In the genomic region with DNA sequence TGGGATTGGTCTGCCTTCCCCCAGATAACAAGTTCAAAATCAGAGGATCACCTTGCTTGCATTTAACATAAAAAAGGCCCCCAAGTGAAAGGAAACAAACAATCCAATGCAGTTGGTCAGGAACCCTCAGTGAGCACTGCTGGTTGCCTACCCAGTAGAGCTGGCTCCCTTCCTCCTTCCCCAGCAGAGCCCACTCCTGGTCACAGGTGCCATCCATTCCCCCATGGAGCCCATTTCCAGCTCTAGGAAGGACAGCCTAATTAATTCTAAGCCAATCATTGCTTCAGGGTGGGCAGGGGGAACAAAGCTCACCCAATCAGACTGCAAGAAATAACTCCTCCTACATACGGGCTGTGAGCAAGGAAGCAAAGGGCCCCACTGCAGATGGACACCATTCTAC, we compare ENCODE assay signal across 1 cellular context.
TF ChIP-seq lines count a peak whose summit lies in the region.

No MANE protein-coding gene starts in this region.

TF ChIP-seq in HepG2, 621 proteins besides CTCF, POLR2A, EP300 and RAD21:
- TF ChIP-seq, protein P1, sequence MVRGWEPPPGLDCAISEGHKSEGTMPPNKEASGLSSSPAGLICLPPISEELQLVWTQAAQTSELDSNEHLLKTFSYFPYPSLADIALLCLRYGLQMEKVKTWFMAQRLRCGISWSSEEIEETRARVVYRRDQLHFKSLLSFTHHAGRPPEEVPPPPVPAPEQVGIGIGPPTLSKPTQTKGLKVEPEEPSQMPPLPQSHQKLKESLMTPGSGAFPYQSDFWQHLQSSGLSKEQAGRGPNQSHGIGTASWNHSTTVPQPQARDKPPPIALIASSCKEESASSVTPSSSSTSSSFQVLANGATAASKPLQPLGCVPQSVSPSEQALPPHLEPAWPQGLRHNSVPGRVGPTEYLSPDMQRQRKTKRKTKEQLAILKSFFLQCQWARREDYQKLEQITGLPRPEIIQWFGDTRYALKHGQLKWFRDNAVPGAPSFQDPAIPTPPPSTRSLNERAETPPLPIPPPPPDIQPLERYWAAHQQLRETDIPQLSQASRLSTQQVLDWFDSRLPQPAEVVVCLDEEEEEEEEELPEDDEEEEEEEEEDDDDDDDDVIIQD (CRISPR knock-in tag; IDR thresholded peaks at IDR 0.05; ENCODE audit: low read depth): no peak
- TF ChIP-seq, protein P2, sequence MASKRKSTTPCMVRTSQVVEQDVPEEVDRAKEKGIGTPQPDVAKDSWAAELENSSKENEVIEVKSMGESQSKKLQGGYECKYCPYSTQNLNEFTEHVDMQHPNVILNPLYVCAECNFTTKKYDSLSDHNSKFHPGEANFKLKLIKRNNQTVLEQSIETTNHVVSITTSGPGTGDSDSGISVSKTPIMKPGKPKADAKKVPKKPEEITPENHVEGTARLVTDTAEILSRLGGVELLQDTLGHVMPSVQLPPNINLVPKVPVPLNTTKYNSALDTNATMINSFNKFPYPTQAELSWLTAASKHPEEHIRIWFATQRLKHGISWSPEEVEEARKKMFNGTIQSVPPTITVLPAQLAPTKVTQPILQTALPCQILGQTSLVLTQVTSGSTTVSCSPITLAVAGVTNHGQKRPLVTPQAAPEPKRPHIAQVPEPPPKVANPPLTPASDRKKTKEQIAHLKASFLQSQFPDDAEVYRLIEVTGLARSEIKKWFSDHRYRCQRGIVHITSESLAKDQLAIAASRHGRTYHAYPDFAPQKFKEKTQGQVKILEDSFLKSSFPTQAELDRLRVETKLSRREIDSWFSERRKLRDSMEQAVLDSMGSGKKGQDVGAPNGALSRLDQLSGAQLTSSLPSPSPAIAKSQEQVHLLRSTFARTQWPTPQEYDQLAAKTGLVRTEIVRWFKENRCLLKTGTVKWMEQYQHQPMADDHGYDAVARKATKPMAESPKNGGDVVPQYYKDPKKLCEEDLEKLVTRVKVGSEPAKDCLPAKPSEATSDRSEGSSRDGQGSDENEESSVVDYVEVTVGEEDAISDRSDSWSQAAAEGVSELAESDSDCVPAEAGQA (IDR thresholded peaks at IDR 0.05; ENCODE audit: low read depth): no peak
- TF ChIP-seq, protein P2 (CRISPR knock-in tag; IDR thresholded peaks at IDR 0.05; ENCODE audit: borderline replicate concordance): no peak
- TF ChIP-seq, protein P3, sequence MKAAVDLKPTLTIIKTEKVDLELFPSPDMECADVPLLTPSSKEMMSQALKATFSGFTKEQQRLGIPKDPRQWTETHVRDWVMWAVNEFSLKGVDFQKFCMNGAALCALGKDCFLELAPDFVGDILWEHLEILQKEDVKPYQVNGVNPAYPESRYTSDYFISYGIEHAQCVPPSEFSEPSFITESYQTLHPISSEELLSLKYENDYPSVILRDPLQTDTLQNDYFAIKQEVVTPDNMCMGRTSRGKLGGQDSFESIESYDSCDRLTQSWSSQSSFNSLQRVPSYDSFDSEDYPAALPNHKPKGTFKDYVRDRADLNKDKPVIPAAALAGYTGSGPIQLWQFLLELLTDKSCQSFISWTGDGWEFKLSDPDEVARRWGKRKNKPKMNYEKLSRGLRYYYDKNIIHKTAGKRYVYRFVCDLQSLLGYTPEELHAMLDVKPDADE (CRISPR knock-in tag; IDR thresholded peaks at IDR 0.05): no peak
- TF ChIP-seq SNAI1 (CRISPR knock-in tag; IDR thresholded peaks at IDR 0.05; ENCODE audit: borderline replicate concordance): no peak
- no peak for TF ChIP-seq HOXA9 (CRISPR knock-in tag; IDR thresholded peaks at IDR 0.05; ENCODE audit: borderline replicate concordance)
- TF ChIP-seq TOE1 (CRISPR knock-in tag; IDR thresholded peaks at IDR 0.05): no peak
- TF ChIP-seq, protein P4, sequence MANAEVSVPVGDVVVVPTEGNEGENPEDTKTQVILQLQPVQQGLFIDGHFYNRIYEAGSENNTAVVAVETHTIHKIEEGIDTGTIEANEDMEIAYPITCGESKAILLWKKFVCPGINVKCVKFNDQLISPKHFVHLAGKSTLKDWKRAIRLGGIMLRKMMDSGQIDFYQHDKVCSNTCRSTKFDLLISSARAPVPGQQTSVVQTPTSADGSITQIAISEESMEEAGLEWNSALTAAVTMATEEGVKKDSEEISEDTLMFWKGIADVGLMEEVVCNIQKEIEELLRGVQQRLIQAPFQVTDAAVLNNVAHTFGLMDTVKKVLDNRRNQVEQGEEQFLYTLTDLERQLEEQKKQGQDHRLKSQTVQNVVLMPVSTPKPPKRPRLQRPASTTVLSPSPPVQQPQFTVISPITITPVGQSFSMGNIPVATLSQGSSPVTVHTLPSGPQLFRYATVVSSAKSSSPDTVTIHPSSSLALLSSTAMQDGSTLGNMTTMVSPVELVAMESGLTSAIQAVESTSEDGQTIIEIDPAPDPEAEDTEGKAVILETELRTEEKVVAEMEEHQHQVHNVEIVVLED (CRISPR knock-in tag; IDR thresholded peaks at IDR 0.05; ENCODE audit: borderline replicate concordance): no peak
- TF ChIP-seq ZNF468 (CRISPR knock-in tag; IDR thresholded peaks at IDR 0.05): no peak
- no peak for TF ChIP-seq ARNT2 (CRISPR knock-in tag; IDR thresholded peaks at IDR 0.05; ENCODE audit: low read depth)
- TF ChIP-seq ZNF547 (CRISPR knock-in tag; IDR thresholded peaks at IDR 0.05): no peak
- TF ChIP-seq ZFP37 (CRISPR knock-in tag; IDR thresholded peaks at IDR 0.05; ENCODE audit: borderline replicate concordance): no peak
- TF ChIP-seq NFKB2 (CRISPR knock-in tag; IDR thresholded peaks at IDR 0.05; ENCODE audit: borderline replicate concordance): no peak
- TF ChIP-seq U2AF2 (IDR thresholded peaks at IDR 0.05; ENCODE audit: low read depth, low read length): no peak
